In the genomic region with DNA sequence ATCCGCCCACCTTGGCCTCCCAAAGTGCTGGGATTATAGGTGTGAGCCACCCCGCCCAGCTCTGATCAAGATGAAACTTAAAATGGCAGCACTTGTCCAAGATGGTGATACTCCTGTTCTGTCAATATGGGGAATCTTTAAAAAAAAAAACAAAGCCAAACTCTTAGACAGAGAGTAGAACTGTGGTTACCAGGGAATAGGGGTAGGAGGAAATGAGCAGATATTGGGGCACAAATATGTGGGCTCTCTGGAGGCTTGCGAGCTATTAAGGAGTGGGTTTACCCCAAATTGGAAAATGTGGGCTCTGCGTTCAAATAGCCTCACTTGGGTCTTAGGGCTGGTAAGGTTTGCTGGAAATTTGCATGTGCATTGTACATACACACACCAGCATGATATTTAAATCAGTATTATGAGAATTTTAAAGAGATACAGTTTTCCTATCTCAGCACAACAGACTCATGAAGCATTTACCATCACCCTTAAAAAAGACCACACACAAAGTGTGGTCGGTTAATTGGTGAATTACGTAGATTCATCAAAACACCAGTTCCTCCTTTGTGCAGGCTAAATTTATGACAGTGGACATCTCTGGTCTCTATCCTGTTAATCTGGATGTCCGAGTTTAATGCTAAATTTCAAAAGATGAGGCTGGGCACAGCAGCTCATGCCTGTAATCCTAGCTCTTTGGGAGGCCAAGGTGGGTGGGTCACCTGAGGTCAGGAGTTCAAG, we compare ENCODE assay signal across 21 cellular contexts. TPM values are rescaled to one million over a fixed set of nuclear protein-coding genes. Genes with fewer than 3 reads are reported as not detected.
A peak's percentile ranks its signal among the peaks of the same experiment; 100 is the strongest.
DNase-seq lines count a peak whose midpoint lies in the region; ATAC-seq, FAIRE-seq and TF ChIP-seq lines count a peak whose summit lies in the region.
"Had no signal": no experiment of that assay in that cellular context is flagged by ENCODE, and none has a peak within 500 bp of the region (broad histone marks: within the 10 kb centered on the region; RNA-seq: fewer than 3 reads in every experiment).

No MANE protein-coding gene starts in this region.

- TF ChIP-seq EP300 in GM12878 (IDR thresholded peaks at IDR 0.05; ENCODE audit: borderline replicate concordance in 1 of 2, control insufficient read depth in 1 of 2, low read depth in 2 of 2, low read length in 2 of 2) (no peak), esophagus muscularis mucosa (IDR thresholded peaks at IDR 0.05) (no peak)

- TF ChIP-seq RAD21 in HCT116 (IDR thresholded peaks at IDR 0.05; ENCODE audit: low read depth) = no peak
- TF ChIP-seq RAD21 in GM12878 (IDR thresholded peaks at IDR 0.05; ENCODE audit: insufficient read depth, low read depth, low read length) = no peak

- H3K9me3 ChIP-seq in BLaER1 = no peaks in the 10 kb centered on the region; the same call in 1 of the 2 replicates
- H3K9me3 ChIP-seq in HCT116 (ENCODE audit: control insufficient read depth in 1 of 2, insufficient read depth in 1 of 2, low read depth in 1 of 2, low read length in 2 of 2) = no peaks in the 10 kb centered on the region
- H3K9me3 ChIP-seq in GM12878 (replicated peaks; ENCODE audit: control insufficient read depth, insufficient read depth, low read length) = peaks cover 2% of the 10 kb centered on the region; the same call in 2 of the 3 replicates
- H3K9me3 ChIP-seq in esophagus muscularis mucosa = no peaks in the 10 kb centered on the region
- H3K9me3 ChIP-seq: MG63 had no signal

- H3K9ac ChIP-seq in BLaER1 (no peak overlapping the region), HCT116 (ENCODE audit: low read length) (no peak overlapping the region), GM12878 (ENCODE audit: control insufficient read depth, insufficient read depth, low read length) (no peak overlapping the region)

- H3K4me3 ChIP-seq in BLaER1 (no peak overlapping the region), HCT116 (replicated peaks in 1 of 2; ENCODE audit: low read depth in 1 of 2, low read length in 2 of 2) (no peak overlapping the region), GM12878 (no peak overlapping the region), esophagus muscularis mucosa (no peak overlapping the region)
- H3K4me3 ChIP-seq: MG63 had no signal

- no peaks in the 10 kb centered on the region for H4K20me1 ChIP-seq in BLaER1
- no peaks in the 10 kb centered on the region for H4K20me1 ChIP-seq in HCT116 (ENCODE audit: insufficient read depth)
- H4K20me1 ChIP-seq in GM12878 (ENCODE audit: control insufficient read depth, insufficient read depth) = no peaks in the 10 kb centered on the region

- H3K4me1 ChIP-seq in BLaER1 (peaks cover 57% of the 10 kb centered on the region), HCT116 (ENCODE audit: control insufficient read depth in 1 of 2, insufficient read depth in 2 of 2, low read length in 2 of 2) (peaks cover 39 to 47% of the 10 kb centered on the region in 2 experiments), GM12878 (ENCODE audit: control insufficient read depth, insufficient read depth, low read length) (peaks cover 50% of the 10 kb centered on the region), esophagus muscularis mucosa (no peaks in the 10 kb centered on the region)

- RAD21 ChIA-PET in HCT116 (lab: Charles Lee; ENCODE audit: low non-redundant PET in 1 of 2, low total read pairs in 2 of 2, uncharacterized antibody in 2 of 2, unreplicated experiment in 2 of 2) = no interaction called here
- RAD21 ChIA-PET in GM12878 (lab: Charles Lee; ENCODE audit: unreplicated experiment) = interaction anchor here (0.6 to 2.0 kb wide), 4 partner anchors 8 to 62 kb away, joined by 3 to 4 read pairs (median 3); partner anchors contain the start of gene TNFSF9

- 80% methylated on average over 7 of the region's 7 CpGs for WGBS in GM12878 (ENCODE audit: insufficient coverage, insufficient replicate concordance, low lambda C conversion rate, missing lambda C conversion rate)
- WGBS in esophagus muscularis mucosa = 84% methylated on average over 7 of the region's 7 CpGs

- SMC1A ChIA-PET in GM12878 (lab: Charles Lee; ENCODE audit: uncharacterized antibody, unreplicated experiment) = interaction anchor here (0.9 to 1.4 kb wide), 3 partner anchors 21 to 56 kb away, joined by 3 read pairs; no protein-coding TSS in a partner anchor

- FAIRE-seq in GM12878 (lab: Jason Lieb, UNC) = no peak
- FAIRE-seq: GM18507 had no signal

- H3K27ac ChIP-seq in BLaER1 = peak overlapping the region; percentile 91; the same call in 1 of the 2 replicates
- no peak overlapping the region for H3K27ac ChIP-seq in HCT116 (ENCODE audit: low read depth, low read length)
- H3K27ac ChIP-seq in GM12878 (ENCODE audit: control insufficient read depth, insufficient read depth) = peak overlapping the region; percentile 99
- no peak overlapping the region for H3K27ac ChIP-seq in esophagus muscularis mucosa (replicated peaks in 1 of 4)
- H3K27ac ChIP-seq: HL-60 had no signal

- H3K9me3 Mint-ChIP-seq in activated naive CD4-positive, alpha-beta T cell treated with anti-CD3 and anti-CD28 coated beads, Interleukin-2, amount 50 U/mL, for 72 hours = no peaks in the 10 kb centered on the region
- H3K9me3 Mint-ChIP-seq: CD8-positive, alpha-beta T cell had no signal

- no peaks in the 10 kb centered on the region for H3K79me2 ChIP-seq in HCT116 (ENCODE audit: insufficient read depth, low read length)
- H3K79me2 ChIP-seq in GM12878 (ENCODE audit: control insufficient read depth, insufficient read depth, low read length) = peaks cover 4% of the 10 kb centered on the region

- in situ Hi-C loops in GM12878 (cut with MboI) = no loop called here

- CTCF ChIA-PET in HCT116 (lab: Charles Lee) = interaction anchor here (0.7 to 1.0 kb wide), 2 partner anchors 28 to 54 kb away, joined by 3 read pairs; no protein-coding TSS in a partner anchor
- CTCF ChIA-PET in GM12878 (lab: Yijun Ruan, JAX) = interaction anchor here (0.7 to 1.0 kb wide), 2 partner anchors 21 to 56 kb away, joined by 3 to 4 read pairs; no protein-coding TSS in a partner anchor

- BruUV-seq in HCT116 (replicated peaks; lab: Mats Ljungman, UMichigan) (no TSS peak), GM12878 (replicated peaks; lab: Mats Ljungman, UMichigan) (no TSS peak)

- H3K4me2 ChIP-seq in BLaER1 (peak overlapping the region; percentile 22; the same call in 1 of the 2 replicates), HCT116 (ENCODE audit: low read length) (peak overlapping the region; percentile 70), GM12878 (ENCODE audit: control insufficient read depth, insufficient read depth) (peak overlapping the region; percentile 38; the same call in 1 of the 2 replicates)

- POLR2A ChIA-PET in HCT116 (lab: Charles Lee) (no interaction called here), GM12878 (lab: Charles Lee) (interaction anchor here (0.6 to 3.4 kb wide), 9 partner anchors 8 to 60 kb away, joined by 3 to 40 read pairs (median 5); partner anchors contain the start of gene TNFSF9)

- no peaks in the 10 kb centered on the region for H3K36me3 Mint-ChIP-seq in activated naive CD4-positive, alpha-beta T cell treated with anti-CD3 and anti-CD28 coated beads, Interleukin-2, amount 50 U/mL, for 72 hours
- H3K36me3 Mint-ChIP-seq: CD8-positive, alpha-beta T cell had no signal

- ATAC-seq in HCT116 (no peak), GM12878 (peak; percentile 2)
- ATAC-seq in activated naive CD4-positive, alpha-beta T cell treated with anti-CD3 and anti-CD28 coated beads, Interleukin-2, amount 50 U/mL, for 72 hours = no peak
- ATAC-seq in activated CD4-positive, CD25-positive, alpha-beta regulatory T cell treated with anti-CD3 and anti-CD28 coated beads, Interleukin-2, amount 50 U/mL, for 24 hours = no peak
- ATAC-seq: CD8-positive, alpha-beta T cell; Right ventricle myocardium inferior had no signal

- H2AFZ ChIP-seq in HCT116 (ENCODE audit: low read depth, low read length, poor library complexity, severe bottlenecking) (peak overlapping the region; percentile 65), GM12878 (ENCODE audit: control insufficient read depth, low read depth, low read length) (no peak overlapping the region)

- TF ChIP-seq POLR2A in HCT116 (IDR thresholded peaks at IDR 0.05; ENCODE audit: borderline replicate concordance, extremely low read depth, insufficient read depth, insufficient read length) (no peak), GM12878 (IDR thresholded peaks at IDR 0.05; ENCODE audit: low read depth, low read length) (no peak), esophagus muscularis mucosa (IDR thresholded peaks at IDR 0.05; ENCODE audit: low read depth) (no peak)

- intact Hi-C loops in HCT116 (cut with micrococcal nuclease) (no loop called here), GM12878 (cut with micrococcal nuclease; ENCODE audit: unreplicated experiment) (no loop called here), esophagus muscularis mucosa (cut with DNase I) (no loop called here)

- DNase-seq in HCT116 (ENCODE audit: low read depth, low spot score) (no peak), NOMO-1 treated with DMSO at 0.1 percent for 48 hours (lab: John Stamatoyannopoulos, UW; ENCODE audit: unreplicated experiment) (peak; percentile 87), GM12878 (ENCODE audit: low read depth, low spot score) (no peak), DMS53 treated with DMSO at 0.1 percent for 48 hours (lab: John Stamatoyannopoulos, UW; ENCODE audit: unreplicated experiment) (no peak), esophagus muscularis mucosa (ENCODE audit: extremely low spot score) (no peak)
- no peak for DNase-seq in activated naive CD4-positive, alpha-beta T cell treated with anti-CD3 and anti-CD28 coated beads, Interleukin-2, amount 50 U/mL, for 72 hours (ENCODE audit: low spot score in 2 of 2)
- DNase-seq: CD8-positive, alpha-beta T cell; DMS 273 treated with DMSO at 0.1 percent for 48 hours; KBM-7; NCI-H1417; NCI-H2029; NCI-H2171 treated with DMSO at 0.1 percent for 48 hours; NCI-H510A; T-helper 2 cell had no signal

- H3K27me3 ChIP-seq in BLaER1 = no peaks in the 10 kb centered on the region
- H3K27me3 ChIP-seq in HCT116 (ENCODE audit: insufficient read depth, low read length) = no peaks in the 10 kb centered on the region
- H3K27me3 ChIP-seq in GM12878 (replicated peaks in 1 of 2; ENCODE audit: control insufficient read depth in 2 of 2, insufficient read depth in 2 of 2, low read length in 1 of 2) = no peaks in the 10 kb centered on the region
- peaks cover 0 to 18% (median 0%) of the 10 kb centered on the region in 4 donors for H3K27me3 ChIP-seq in esophagus muscularis mucosa
- H3K27me3 ChIP-seq: MG63 had no signal

- peaks cover 20% of the 10 kb centered on the region for H3K36me3 ChIP-seq in BLaER1
- no peaks in the 10 kb centered on the region for H3K36me3 ChIP-seq in HCT116 (ENCODE audit: control insufficient read depth in 1 of 2, insufficient read depth in 2 of 2, low read length in 2 of 2)
- H3K36me3 ChIP-seq in GM12878 (ENCODE audit: control insufficient read depth in 2 of 2, insufficient read depth in 2 of 2, low read length in 1 of 2) = peaks cover 3 to 8% of the 10 kb centered on the region in 2 experiments; a peak in 3 of 4 replicates
- no peaks in the 10 kb centered on the region for H3K36me3 ChIP-seq in esophagus muscularis mucosa
- H3K36me3 ChIP-seq: MG63 had no signal

- H3K9me2 ChIP-seq in HCT116 (ENCODE audit: insufficient read depth) = no peaks in the 10 kb centered on the region

- no peak overlapping the region for H3K27ac Mint-ChIP-seq in activated naive CD4-positive, alpha-beta T cell treated with anti-CD3 and anti-CD28 coated beads, Interleukin-2, amount 50 U/mL, for 72 hours
- H3K27ac Mint-ChIP-seq: B cell; CD8-positive, alpha-beta T cell had no signal

- TF ChIP-seq CTCF in HCT116 (IDR thresholded peaks at IDR 0.05 in 2 of 3, conservative IDR thresholded peaks at IDR 0.05 in 1 of 3; ENCODE audit: borderline replicate concordance in 1 of 3, insufficient read depth in 1 of 3, low read depth in 2 of 3, low read length in 2 of 3) (no peak), GM12878 (IDR thresholded peaks at IDR 0.05 in 2 of 3, conservative IDR thresholded peaks at IDR 0.05 in 1 of 3; ENCODE audit: control insufficient read depth in 2 of 3, extremely low read depth in 1 of 3, insufficient read depth in 1 of 3, low read depth in 3 of 3, low read length in 3 of 3) (no peak), esophagus muscularis mucosa (IDR thresholded peaks at IDR 0.05) (no peak)

RNA-seq across cellular contexts. Expression of gene CD70, which starts 11.3 kb away (rescaled TPM):
- total RNA-seq in HCT116 (2021; ENCODE audit: unreplicated experiment) = 2.1 TPM
- 1.2 and 1.6 TPM in 2 replicates for polyA plus RNA-seq in HCT116 (2012)
- 147 and 150 TPM in 2 replicates for total RNA-seq in GM12878 (2013; cell fraction: nucleolus; rRNA removed)
- total RNA-seq in GM12878 (2014; rRNA removed) = 421 and 441 TPM in 2 replicates
- 151 and 155 TPM in 2 replicates for total RNA-seq in GM12878 (2014; rRNA removed; fragmentation: Illumina TruSeq; extraction: Trizol)
- 269 and 285 TPM in 2 replicates for total RNA-seq in GM12878 (2021)
- 88.8 TPM for polyA plus RNA-seq in GM12878 (2011; ENCODE audit: low read depth)
- 117 and 262 TPM in 2 replicates for polyA plus RNA-seq in GM12878 (2011; rRNA removed)
- 434 and 636 TPM in 2 replicates for polyA plus RNA-seq in GM12878 (2011; cell fraction: cytosol; rRNA removed)
- polyA plus RNA-seq in GM12878 (2011; cell fraction: nucleus; rRNA removed) = 321 and 457 TPM in 2 replicates
- 227 and 312 TPM in 2 replicates for polyA plus RNA-seq in GM12878 (2012)
- 9.4 and 52.9 TPM in 2 replicates for polyA plus RNA-seq in GM12878 (2014; fragmentation: Illumina TruSeq; extraction: Trizol)
- polyA plus RNA-seq in GM12878 (2014; fragmentation: Nextera tagmentation; extraction: Ambion mirVana) = 10 to 100 TPM; 16.4 to 35.8 TPM
- 405 and 437 TPM in 2 replicates for polyA plus RNA-seq in GM12878 (2014; rRNA removed)
- polyA plus RNA-seq in GM12878 (2016; fragmentation: Nextera tagmentation; extraction: Ambion mirVana) = 100 to 1,000 TPM; 348 to 371 TPM
- polyA minus RNA-seq in GM12878 (2011; rRNA and poly(A)+ RNA removed) = 149 and 245 TPM in 2 replicates
- polyA minus RNA-seq in GM12878 (2011; cell fraction: cytosol; rRNA and poly(A)+ RNA removed) = 94.1 and 120 TPM in 2 replicates
- polyA minus RNA-seq in GM12878 (2011; cell fraction: nucleus; rRNA and poly(A)+ RNA removed) = 56.8 and 85.8 TPM in 2 replicates
- 1 to 10 TPM; 4.8 to 8.4 TPM for total RNA-seq in activated naive CD4-positive, alpha-beta T cell treated with anti-CD3 and anti-CD28 coated beads, Interleukin-2, amount 50 U/mL, for 72 hours
- under 1 TPM in 2 of 4 donors, not detected in 2; 0.52 to 0.84 TPM for total RNA-seq in esophagus muscularis mucosa
- total RNA-seq: Right ventricle myocardium inferior had no signal

RNA-seq across cellular contexts. Expression of gene TNFSF9, which starts 48.8 kb away (rescaled TPM):
- total RNA-seq in HCT116 (2021; ENCODE audit: unreplicated experiment) = 25.1 TPM
- polyA plus RNA-seq in HCT116 (2012) = 26.8 and 35.8 TPM in 2 replicates
- 48.6 and 53.3 TPM in 2 replicates for total RNA-seq in GM12878 (2013; cell fraction: nucleolus; rRNA removed)
- total RNA-seq in GM12878 (2014; rRNA removed) = 72.8 and 75.3 TPM in 2 replicates
- 20.9 and 22.7 TPM in 2 replicates for total RNA-seq in GM12878 (2014; rRNA removed; fragmentation: Illumina TruSeq; extraction: Trizol)
- total RNA-seq in GM12878 (2021) = 60.1 TPM in 2 replicates
- 20.3 TPM for polyA plus RNA-seq in GM12878 (2011; ENCODE audit: low read depth)
- polyA plus RNA-seq in GM12878 (2011; rRNA removed) = 24.6 and 33.3 TPM in 2 replicates
- 31.1 and 35.9 TPM in 2 replicates for polyA plus RNA-seq in GM12878 (2011; cell fraction: cytosol; rRNA removed)
- 21.7 and 29.6 TPM in 2 replicates for polyA plus RNA-seq in GM12878 (2011; cell fraction: nucleus; rRNA removed)
- polyA plus RNA-seq in GM12878 (2012) = 41.9 and 76.9 TPM in 2 replicates
- 13.4 and 14.7 TPM in 2 replicates for polyA plus RNA-seq in GM12878 (2014; fragmentation: Illumina TruSeq; extraction: Trizol)
- 10 to 100 TPM in 1 of 2 experiments, 1 to 10 TPM in 1; 6.2 to 12.8 TPM for polyA plus RNA-seq in GM12878 (2014; fragmentation: Nextera tagmentation; extraction: Ambion mirVana)
- polyA plus RNA-seq in GM12878 (2014; rRNA removed) = 46.8 and 48.0 TPM in 2 replicates
- 10 to 100 TPM; 20.7 to 21.5 TPM for polyA plus RNA-seq in GM12878 (2016; fragmentation: Nextera tagmentation; extraction: Ambion mirVana)
- polyA minus RNA-seq in GM12878 (2011; rRNA and poly(A)+ RNA removed) = 11.6 and 25.0 TPM in 2 replicates
- 19.6 and 29.1 TPM in 2 replicates for polyA minus RNA-seq in GM12878 (2011; cell fraction: cytosol; rRNA and poly(A)+ RNA removed)
- 14.4 and 18.5 TPM in 2 replicates for polyA minus RNA-seq in GM12878 (2011; cell fraction: nucleus; rRNA and poly(A)+ RNA removed)
- 1 to 10 TPM in 1 of 2 donors, under 1 TPM in 1; 0.43 to 3.4 TPM for total RNA-seq in activated naive CD4-positive, alpha-beta T cell treated with anti-CD3 and anti-CD28 coated beads, Interleukin-2, amount 50 U/mL, for 72 hours
- 1 to 10 TPM in 1 of 4 donors, under 1 TPM in 2, not detected in 1; 0.29 to 2.7 (median 0.45) TPM for total RNA-seq in esophagus muscularis mucosa

Comparison
In these comparisons a context has a peak if more than half of its experiments do, and no peak if none do; other contexts are left out.
1. H3K27ac ChIP-seq: peak in BLaER1 (single experiment) and GM12878 (single experiment); none in HCT116 (single experiment) and esophagus muscularis mucosa (0 of 4).
2. RNA of gene CD70, which starts 11.3 kb away (total RNA-seq): 147 to 441 TPM in GM12878; 4.8 to 8.4 TPM in activated naive CD4-positive, alpha-beta T cell treated with anti-CD3 and anti-CD28 coated beads, Interleukin-2, amount 50 U/mL, for 72 hours, 2.1 TPM in HCT116 (single experiment) and 0.52 to 0.84 TPM in esophagus muscularis mucosa; every median in the first group is over 10 times any median in the second.
3. Peak in every context shown above with its lines, with median percentiles within 50 percentile points of each other: H3K4me2 ChIP-seq.